In the genomic region with DNA sequence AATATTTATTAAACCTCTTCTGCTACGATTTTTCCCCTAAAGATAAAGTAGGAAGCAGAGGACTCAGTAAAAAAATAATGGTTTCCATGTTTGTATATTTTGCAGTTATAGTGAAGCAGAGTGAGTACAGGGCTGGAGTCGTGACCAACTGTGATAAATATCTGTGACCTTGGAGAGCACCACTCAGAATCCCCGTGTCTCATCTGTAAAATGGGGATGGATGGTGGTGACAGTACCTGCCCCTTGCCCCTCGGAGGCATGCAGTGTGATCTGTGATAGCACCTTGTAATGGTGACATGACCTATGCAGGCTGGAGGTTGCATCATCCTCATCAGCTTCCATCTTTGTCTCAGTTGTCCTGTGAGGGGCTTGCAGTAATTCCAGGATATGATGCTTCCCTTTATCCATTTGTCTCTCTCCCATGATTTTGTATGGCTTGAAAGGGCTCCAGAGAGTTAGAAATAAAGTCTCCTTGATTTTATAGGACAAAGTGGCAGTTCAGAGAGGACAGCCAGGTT, we compare ENCODE assay signal across 24 cellular contexts. TPM values are rescaled to one million over a fixed set of nuclear protein-coding genes. Genes with fewer than 3 reads are reported as not detected.
DNase-seq lines count a peak whose midpoint lies in the region; ATAC-seq and TF ChIP-seq lines count a peak whose summit lies in the region.
"Had no signal": no experiment of that assay in that cellular context is flagged by ENCODE, and none has a peak within 500 bp of the region (broad histone marks: within the 10 kb centered on the region; RNA-seq: fewer than 3 reads in every experiment).

No MANE protein-coding gene starts in this region.

- peaks cover 41% of the 10 kb centered on the region for H3K4me1 Mint-ChIP-seq in activated CD8-positive, alpha-beta T cell treated with anti-CD3 and anti-CD28 coated beads for 36 hours (ENCODE audit: low read depth)
- peaks cover 18% of the 10 kb centered on the region for H3K4me1 Mint-ChIP-seq in activated CD8-positive, alpha-beta T cell treated with anti-CD3 and anti-CD28 coated beads, Interleukin-2, amount 10 ng/mL, durations not matched to agents 7 days and 5 days (ENCODE audit: low read depth)
- peaks cover 10% of the 10 kb centered on the region for H3K4me1 Mint-ChIP-seq in GM23338
- H3K4me1 Mint-ChIP-seq in CD4-positive, alpha-beta memory T cell, result peaks cover 18 to 41% (median 21%) of the 10 kb centered on the region in 4 donors

- no peaks in the 10 kb centered on the region for H3F3A ChIP-seq in GM23338 (replicated peaks; ENCODE audit: low read depth)

- peak overlapping the region; percentile 45 for H3K27ac ChIP-seq in A673 (ENCODE audit: low read depth, low read length, poor library complexity, severe bottlenecking)
- no peak overlapping the region for H3K27ac ChIP-seq in GM23338 (ENCODE audit: low read depth)
- peak overlapping the region in 34 of 59 donors; percentile 3 to 88 (median 38) for H3K27ac ChIP-seq in dorsolateral prefrontal cortex
- H3K27ac ChIP-seq in CD4-positive, alpha-beta memory T cell (ENCODE audit: low read depth, low read length), result no peak overlapping the region
- H3K27ac ChIP-seq: C4-2B, KMS-11 had no signal

- no peak overlapping the region for H3K4me3 Mint-ChIP-seq in activated CD8-positive, alpha-beta T cell treated with anti-CD3 and anti-CD28 coated beads for 36 hours
- H3K4me3 Mint-ChIP-seq in activated CD8-positive, alpha-beta T cell treated with anti-CD3 and anti-CD28 coated beads, Interleukin-2, amount 10 ng/mL, durations not matched to agents 7 days and 5 days, result no peak overlapping the region
- H3K4me3 Mint-ChIP-seq in GM23338, result no peak overlapping the region
- H3K4me3 Mint-ChIP-seq in CD4-positive, alpha-beta memory T cell, result no peak overlapping the region

- H3K27ac Mint-ChIP-seq in activated CD8-positive, alpha-beta T cell treated with anti-CD3 and anti-CD28 coated beads for 36 hours, result peak overlapping the region; percentile 28
- H3K27ac Mint-ChIP-seq in activated CD8-positive, alpha-beta T cell treated with anti-CD3 and anti-CD28 coated beads, Interleukin-2, amount 10 ng/mL, durations not matched to agents 7 days and 5 days, result no peak overlapping the region
- peak overlapping the region; percentile 48; the same call in 1 of the 2 replicates for H3K27ac Mint-ChIP-seq in GM23338
- H3K27ac Mint-ChIP-seq in CD4-positive, alpha-beta memory T cell, result no peak overlapping the region

- CTCF ChIA-PET in activated CD8-positive, alpha-beta T cell treated with anti-CD3 and anti-CD28 coated beads for 36 hours (lab: Charles Lee), result no interaction called here
- CTCF ChIA-PET in activated CD8-positive, alpha-beta T cell treated with anti-CD3 and anti-CD28 coated beads, Interleukin-2, amount 10 ng/mL, durations not matched to agents 7 days and 5 days (lab: Charles Lee), result no interaction called here
- CTCF ChIA-PET in A673 (lab: Charles Lee), result no interaction called here
- CTCF ChIA-PET in GM10248 (lab: Yijun Ruan, JAX), result no interaction called here
- CTCF ChIA-PET in CD4-positive, alpha-beta memory T cell (lab: Charles Lee; ENCODE audit: partially characterized antibody), result interaction anchor here (1.6 kb wide), 1 partner anchor 13 kb away, joined by 3 read pairs; no protein-coding TSS in a partner anchor

- H3K4me2 ChIP-seq in GM23338, result no peak overlapping the region
- H3K4me2 ChIP-seq: A549, KMS-11 had no signal

- H3K9me3 ChIP-seq in A673 (ENCODE audit: low read depth, low read length, poor library complexity, severe bottlenecking), result no peaks in the 10 kb centered on the region
- H3K9me3 ChIP-seq in CD4-positive, alpha-beta memory T cell (ENCODE audit: control insufficient read depth in 1 of 2, low read length in 2 of 2), result no peaks in the 10 kb centered on the region
- H3K9me3 ChIP-seq: A549 had no signal

- no peak for TF ChIP-seq CTCF in activated CD8-positive, alpha-beta T cell treated with anti-CD3 and anti-CD28 coated beads for 36 hours (IDR thresholded peaks at IDR 0.05)
- TF ChIP-seq CTCF in A673 (conservative IDR thresholded peaks at IDR 0.05; ENCODE audit: low read depth, low read length) (no peak), GM23338 (conservative IDR thresholded peaks at IDR 0.05; ENCODE audit: low read depth in 2 of 2) (no peak), dorsolateral prefrontal cortex (IDR thresholded peaks at IDR 0.05 in 54 of 56, conservative IDR thresholded peaks at IDR 0.05 in 2 of 56; ENCODE audit: low read depth in 1 of 56, partially characterized antibody in 56 of 56) (no peak), GM10248 (IDR thresholded peaks at IDR 0.05; ENCODE audit: control extremely low read depth, extremely low read depth, low read depth, missing control alignments) (no peak)

- H3K9me3 Mint-ChIP-seq in activated CD8-positive, alpha-beta T cell treated with anti-CD3 and anti-CD28 coated beads for 36 hours, result no peaks in the 10 kb centered on the region
- no peaks in the 10 kb centered on the region for H3K9me3 Mint-ChIP-seq in activated CD8-positive, alpha-beta T cell treated with anti-CD3 and anti-CD28 coated beads, Interleukin-2, amount 10 ng/mL, durations not matched to agents 7 days and 5 days (ENCODE audit: insufficient read depth)
- no peaks in the 10 kb centered on the region for H3K9me3 Mint-ChIP-seq in GM23338
- no peaks in the 10 kb centered on the region for H3K9me3 Mint-ChIP-seq in CD4-positive, alpha-beta memory T cell
- H3K9me3 Mint-ChIP-seq: CD8-positive, alpha-beta memory T cell had no signal

- no peak overlapping the region for H3K4me3 ChIP-seq in A673 (ENCODE audit: low read depth, low read length, poor library complexity, severe bottlenecking)
- H3K4me3 ChIP-seq in GM23338, result no peak overlapping the region
- H3K4me3 ChIP-seq in dorsolateral prefrontal cortex, result no peak overlapping the region
- no peak overlapping the region for H3K4me3 ChIP-seq in CD4-positive, alpha-beta memory T cell (ENCODE audit: low read length in 2 of 2)
- H3K4me3 ChIP-seq: A549 had no signal

- H4K20me1 ChIP-seq in GM23338 (replicated peaks; ENCODE audit: insufficient read depth), result peaks cover 19% of the 10 kb centered on the region

- H3K4me1 ChIP-seq in A673 (ENCODE audit: insufficient read depth, low read length, poor library complexity, severe bottlenecking) (peaks cover 7% of the 10 kb centered on the region), GM23338 (ENCODE audit: insufficient read depth) (peaks cover 6% of the 10 kb centered on the region)
- peaks cover 18% of the 10 kb centered on the region for H3K4me1 ChIP-seq in CD4-positive, alpha-beta memory T cell (ENCODE audit: insufficient read depth, low read length)

- POLR2A ChIA-PET in activated CD8-positive, alpha-beta T cell treated with anti-CD3 and anti-CD28 coated beads for 36 hours (lab: Charles Lee), result interaction anchor here (0.7 kb wide), 1 partner anchor 93 kb away, joined by 3 read pairs; no protein-coding TSS in a partner anchor
- POLR2A ChIA-PET in activated CD8-positive, alpha-beta T cell treated with anti-CD3 and anti-CD28 coated beads, Interleukin-2, amount 10 ng/mL, durations not matched to agents 7 days and 5 days (lab: Charles Lee), result no interaction called here
- POLR2A ChIA-PET in A673 (lab: Charles Lee; ENCODE audit: low non-redundant PET), result no interaction called here
- POLR2A ChIA-PET in GM10248 (lab: Yijun Ruan, JAX), result no interaction called here
- POLR2A ChIA-PET in CD4-positive, alpha-beta memory T cell (lab: Charles Lee; ENCODE audit: partially characterized antibody), result no interaction called here

- intact Hi-C loops in activated CD8-positive, alpha-beta T cell treated with anti-CD3 and anti-CD28 coated beads for 36 hours (cut with micrococcal nuclease), result loop anchor here (10.0 kb wide), 1 partner anchor 57 kb away; the partner anchor contains the start of gene POLR1B
- intact Hi-C loops in A673 (cut with micrococcal nuclease; ENCODE audit: unreplicated experiment) (no loop called here), dorsolateral prefrontal cortex (cut with DNase I) (loop anchor here in 1 of 2 donors (10.0 kb wide), 1 partner anchor 433 kb away; the partner anchor contains the start of gene TMEM87B)
- intact Hi-C loops in CD4-positive, alpha-beta memory T cell (cut with micrococcal nuclease), result loop anchor here (10.0 kb wide), 2 partner anchors 233 to 237 kb away; partner anchors contain the start of genes NT5DC4 and ZC3H8

- DNase-seq in activated CD8-positive, alpha-beta T cell treated with anti-CD3 and anti-CD28 coated beads for 36 hours, result no peak
- DNase-seq in activated CD8-positive, alpha-beta T cell treated with anti-CD3 and anti-CD28 coated beads, Interleukin-2, amount 10 ng/mL, durations not matched to agents 7 days and 5 days, result no peak
- no peak for DNase-seq in A673 (ENCODE audit: low spot score)
- DNase-seq in GM23338 (ENCODE audit: low spot score), result no peak
- no peak for DNase-seq in dorsolateral prefrontal cortex
- DNase-seq in GM10248 (ENCODE audit: extremely low spot score), result no peak
- DNase-seq in CD4-positive, alpha-beta memory T cell, result no peak
- DNase-seq: CD8-positive, alpha-beta memory T cell; DMS 273 treated with DMSO at 0.1 percent for 48 hours; DMS79 treated with DMSO at 0.1 percent for 48 hours; GF-D8; H7; NCI-H1092 treated with DMSO at 0.1 percent for 48 hours; NCI-H1436; NCI-H187; NCI-H2081 treated with DMSO at 0.1 percent for 48 hours; NCI-H2171; NCI-H226; NCI-H510A; SHP77 had no signal

- no peak overlapping the region for H2AFZ ChIP-seq in GM23338

- no peak for ATAC-seq in activated CD8-positive, alpha-beta T cell treated with anti-CD3 and anti-CD28 coated beads for 36 hours
- ATAC-seq in activated CD8-positive, alpha-beta T cell treated with anti-CD3 and anti-CD28 coated beads, Interleukin-2, amount 10 ng/mL, durations not matched to agents 7 days and 5 days, result no peak
- ATAC-seq in GM23338, result no peak
- ATAC-seq: A549, Panc1 had no signal

- H3K79me2 ChIP-seq in GM23338 (replicated peaks; ENCODE audit: insufficient read depth), result peaks cover 56% of the 10 kb centered on the region

- no TSS peak for BruUV-seq in A673 (replicated peaks; lab: Mats Ljungman, UMichigan)

- no peaks in the 10 kb centered on the region for H3K27me3 Mint-ChIP-seq in activated CD8-positive, alpha-beta T cell treated with anti-CD3 and anti-CD28 coated beads for 36 hours
- H3K27me3 Mint-ChIP-seq in activated CD8-positive, alpha-beta T cell treated with anti-CD3 and anti-CD28 coated beads, Interleukin-2, amount 10 ng/mL, durations not matched to agents 7 days and 5 days (ENCODE audit: low read depth), result no peaks in the 10 kb centered on the region
- H3K27me3 Mint-ChIP-seq in GM23338 (ENCODE audit: insufficient read depth, low read depth, poor library complexity), result peaks cover 10% of the 10 kb centered on the region
- H3K27me3 Mint-ChIP-seq in CD4-positive, alpha-beta memory T cell, result no peaks in the 10 kb centered on the region
- H3K27me3 Mint-ChIP-seq: CD8-positive, alpha-beta memory T cell had no signal

- H3K36me3 Mint-ChIP-seq in activated CD8-positive, alpha-beta T cell treated with anti-CD3 and anti-CD28 coated beads for 36 hours (ENCODE audit: low read depth), result peaks cover 26% of the 10 kb centered on the region
- H3K36me3 Mint-ChIP-seq in activated CD8-positive, alpha-beta T cell treated with anti-CD3 and anti-CD28 coated beads, Interleukin-2, amount 10 ng/mL, durations not matched to agents 7 days and 5 days (ENCODE audit: low read depth), result peaks cover 28% of the 10 kb centered on the region
- H3K36me3 Mint-ChIP-seq in GM23338 (ENCODE audit: low read depth), result peaks cover 27% of the 10 kb centered on the region
- peaks cover 0 to 11% of the 10 kb centered on the region in 2 donors for H3K36me3 Mint-ChIP-seq in CD4-positive, alpha-beta memory T cell

- H3K9me2 ChIP-seq in GM23338 (ENCODE audit: insufficient read depth), result no peaks in the 10 kb centered on the region

- H3K27me3 ChIP-seq in A673 (replicated peaks; ENCODE audit: insufficient read depth, low read depth, low read length, poor library complexity), result no peaks in the 10 kb centered on the region
- peaks cover 13% of the 10 kb centered on the region for H3K27me3 ChIP-seq in GM23338 (ENCODE audit: insufficient read depth)
- no peaks in the 10 kb centered on the region for H3K27me3 ChIP-seq in dorsolateral prefrontal cortex
- no peaks in the 10 kb centered on the region for H3K27me3 ChIP-seq in CD4-positive, alpha-beta memory T cell (ENCODE audit: insufficient read depth, low read length)

- H3K36me3 ChIP-seq in A673 (ENCODE audit: insufficient read depth, low read length, poor library complexity, severe bottlenecking), result peaks cover 40% of the 10 kb centered on the region
- H3K36me3 ChIP-seq in GM23338 (ENCODE audit: insufficient read depth), result no peaks in the 10 kb centered on the region
- no peaks in the 10 kb centered on the region for H3K36me3 ChIP-seq in CD4-positive, alpha-beta memory T cell (ENCODE audit: insufficient read depth, low read length)

RNA-seq across cellular contexts. Expression of gene TTL, which starts 5.5 kb away (rescaled TPM):
- total RNA-seq in activated CD8-positive, alpha-beta T cell treated with anti-CD3 and anti-CD28 coated beads for 36 hours, result 10 to 100 TPM; 29.2 to 29.6 TPM
- 10 to 100 TPM; 36.0 to 37.6 TPM for total RNA-seq in activated CD8-positive, alpha-beta T cell treated with anti-CD3 and anti-CD28 coated beads, Interleukin-2, amount 10 ng/mL, durations not matched to agents 7 days and 5 days
- total RNA-seq in A673 (2021) (119 and 146 TPM in 2 replicates), dorsolateral prefrontal cortex (10 to 100 TPM; 43.6 to 88.0 (median 62.9) TPM)
- total RNA-seq in GM23338 (2014; rRNA removed; shearing (Covaris generic)), result 34.6 and 43.9 TPM in 2 replicates
- 10.1 and 10.4 TPM in 2 replicates for polyA plus RNA-seq in GM23338 (2016; fragmentation: Nextera tagmentation; extraction: Ambion mirVana)
- 10 to 100 TPM; 22.3 to 23.3 TPM for total RNA-seq in CD4-positive, alpha-beta memory T cell
- polyA plus RNA-seq in CD4-positive, alpha-beta memory T cell, result 1 to 10 TPM; 1.8 to 5.4 TPM

RNA-seq across cellular contexts. Expression of gene RGPD8, which starts 54.1 kb away (rescaled TPM):
- total RNA-seq in activated CD8-positive, alpha-beta T cell treated with anti-CD3 and anti-CD28 coated beads for 36 hours, result 10 to 100 TPM; 13.5 to 13.6 TPM
- total RNA-seq in activated CD8-positive, alpha-beta T cell treated with anti-CD3 and anti-CD28 coated beads, Interleukin-2, amount 10 ng/mL, durations not matched to agents 7 days and 5 days, result 1 to 10 TPM; 6.4 to 7.8 TPM
- total RNA-seq in A673 (2021), result 17.5 and 19.9 TPM in 2 replicates
- 4.9 and 8.6 TPM in 2 replicates for total RNA-seq in GM23338 (2014; rRNA removed; shearing (Covaris generic))
- polyA plus RNA-seq in GM23338 (2016; fragmentation: Nextera tagmentation; extraction: Ambion mirVana), result 0.54 and 1.1 TPM in 2 replicates
- total RNA-seq in dorsolateral prefrontal cortex, result 10 to 100 TPM; 22.6 to 76.9 (median 45.9) TPM
- total RNA-seq in CD4-positive, alpha-beta memory T cell, result 10 to 100 TPM; 30.0 to 30.1 TPM
- polyA plus RNA-seq in CD4-positive, alpha-beta memory T cell, result 1 to 10 TPM; 1.9 to 4.7 TPM

RNA-seq across cellular contexts. Expression of gene POLR1B, which starts 54.8 kb away (rescaled TPM):
- 10 to 100 TPM; 54.1 to 55.9 TPM for total RNA-seq in activated CD8-positive, alpha-beta T cell treated with anti-CD3 and anti-CD28 coated beads for 36 hours
- total RNA-seq in activated CD8-positive, alpha-beta T cell treated with anti-CD3 and anti-CD28 coated beads, Interleukin-2, amount 10 ng/mL, durations not matched to agents 7 days and 5 days, result 10 to 100 TPM; 34.3 to 38.1 TPM
- total RNA-seq in A673 (2021) (53.9 and 70.0 TPM in 2 replicates), dorsolateral prefrontal cortex (10 to 100 TPM; 10.4 to 27.6 (median 17.8) TPM)
- total RNA-seq in GM23338 (2014; rRNA removed; shearing (Covaris generic)), result 43.5 and 58.3 TPM in 2 replicates
- polyA plus RNA-seq in GM23338 (2016; fragmentation: Nextera tagmentation; extraction: Ambion mirVana), result 15.4 and 16.2 TPM in 2 replicates
- 10 to 100 TPM; 29.7 to 31.3 TPM for total RNA-seq in CD4-positive, alpha-beta memory T cell
- 10 to 100 TPM; 18.4 to 25.4 TPM for polyA plus RNA-seq in CD4-positive, alpha-beta memory T cell

Comparison
In these comparisons a context has a peak if more than half of its experiments do, and no peak if none do; other contexts are left out.
1. H3K27ac Mint-ChIP-seq: peak in activated CD8-positive, alpha-beta T cell treated with anti-CD3 and anti-CD28 coated beads for 36 hours (single experiment) and GM23338 (single experiment); none in activated CD8-positive, alpha-beta T cell treated with anti-CD3 and anti-CD28 coated beads, Interleukin-2, amount 10 ng/mL, durations not matched to agents 7 days and 5 days (single experiment) and CD4-positive, alpha-beta memory T cell (0 of 7).
2. H3K27ac ChIP-seq: peak in A673 (single experiment) and dorsolateral prefrontal cortex (34 of 59); none in GM23338 (single experiment) and CD4-positive, alpha-beta memory T cell (single experiment).